35 cellular contexts compared by ENCODE assay signal in genomic region chr4:163221467-163221866, GRCh38.
"Had no signal": no experiment of that assay in that cellular context is flagged by ENCODE, and none has a peak within 500 bp of the region (broad histone marks: within the 10 kb centered on the region; RNA-seq: fewer than 3 reads in every experiment).

No MANE protein-coding gene starts in this region.

- H3K4me3 ChIP-seq: MG63 had no signal

- DNase-seq: Karpas-422, Kasumi-1, MG63, MM.1S, MV-4-11, NCI-H1048, NCI-H1092, NCI-H1092 treated with DMSO at 0.1 percent for 48 hours, NCI-H1105, NCI-H1105 treated with DMSO at 0.1 percent for 48 hours, NCI-H1417, NCI-H1417 treated with DMSO at 0.1 percent for 48 hours, NCI-H1436, NCI-H1436 treated with DMSO at 0.1 percent for 48 hours, NCI-H146, NCI-H1694, NCI-H1694 treated with DMSO at 0.1 percent for 48 hours, NCI-H187, NCI-H187 treated with DMSO at 0.1 percent for 48 hours, NCI-H1930, NCI-H2029, NCI-H2029 treated with DMSO at 0.1 percent for 48 hours, NCI-H2081, NCI-H2081 treated with DMSO at 0.1 percent for 48 hours, NCI-H2107, NCI-H2171, NCI-H2171 treated with DMSO at 0.1 percent for 48 hours, NCI-H2227 treated with DMSO at 0.1 percent for 48 hours, NCI-H226, NCI-H345, NCI-H446, NCI-H446 treated with DMSO at 0.1 percent for 48 hours, NCI-H510A, NCI-H510A treated with DMSO at 0.1 percent for 48 hours, NCI-H524 had no signal

- H3K36me3 ChIP-seq: MG63 had no signal
